15 cellular contexts compared by ENCODE assay signal in the genomic region with DNA sequence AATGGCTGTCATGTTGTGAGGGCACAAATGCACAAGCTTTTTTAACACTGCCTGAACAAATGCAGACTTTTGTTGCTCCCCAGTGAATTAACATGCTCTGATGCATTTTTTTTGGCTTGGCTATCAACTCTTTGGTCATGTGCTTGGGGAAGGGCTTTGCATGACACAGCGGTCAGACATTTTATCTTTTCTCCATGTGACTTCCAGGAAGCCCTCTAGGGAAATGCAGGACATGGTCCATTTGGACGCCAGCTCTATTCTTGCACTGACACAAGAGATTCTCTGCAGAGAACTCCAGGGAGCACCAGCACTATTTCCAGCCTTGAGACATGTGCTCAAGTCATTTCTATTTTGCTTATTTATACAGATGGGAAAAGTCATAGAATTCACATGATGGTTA. TPM values are rescaled to one million over a fixed set of nuclear protein-coding genes. Genes with fewer than 3 reads are reported as not detected.
DNase-seq lines count a peak whose midpoint lies in the region; ATAC-seq and TF ChIP-seq lines count a peak whose summit lies in the region.
"Had no signal": no experiment of that assay in that cellular context is flagged by ENCODE, and none has a peak within 500 bp of the region (broad histone marks: within the 10 kb centered on the region; RNA-seq: fewer than 3 reads in every experiment).

No MANE protein-coding gene starts in this region.

- H3K27me3 ChIP-seq in brain microvascular endothelial cell (replicated peaks): no peaks in the 10 kb centered on the region
- no peaks in the 10 kb centered on the region for H3K27me3 ChIP-seq in right atrium auricular region
- H3K27me3 ChIP-seq: right lobe of liver had no signal

- H3K9me3 ChIP-seq in right atrium auricular region: no peaks in the 10 kb centered on the region
- H3K9me3 ChIP-seq: right lobe of liver had no signal

- peak overlapping the region; percentile 66 for H3K27ac ChIP-seq in brain microvascular endothelial cell
- no peak overlapping the region for H3K27ac ChIP-seq in right atrium auricular region
- H3K27ac ChIP-seq: epithelial cell of prostate, right lobe of liver had no signal

- no peak for TF ChIP-seq CTCF in brain microvascular endothelial cell (IDR thresholded peaks at IDR 0.05; ENCODE audit: low read depth, low read length, missing control alignments)
- TF ChIP-seq CTCF in right atrium auricular region (IDR thresholded peaks at IDR 0.05): no peak

- H3K36me3 ChIP-seq in brain microvascular endothelial cell (replicated peaks) (no peaks in the 10 kb centered on the region), right atrium auricular region (no peaks in the 10 kb centered on the region)
- H3K36me3 ChIP-seq: right lobe of liver had no signal

- DNase-seq in H4 (ENCODE audit: low spot score) (peak; percentile 18), brain microvascular endothelial cell (peak; percentile 67), right atrium auricular region (ENCODE audit: low spot score) (peak; percentile 68), stromal cell of bone marrow (ENCODE audit: low read depth) (peak; percentile 70), kidney glomerular epithelial cell (lab: John Stamatoyannopoulos, UW) (no peak)
- DNase-seq: caudate nucleus; CD4-positive, alpha-beta memory T cell; naive thymus-derived CD4-positive, alpha-beta T cell; NCI-H69; right lobe of liver; stimulated activated naive CD8-positive, alpha-beta T cell treated with anti-CD3 and anti-CD28 coated beads, Interleukin-15, amount 100 ng/mL, for 72 hours had no signal

- H3K4me3 ChIP-seq in brain microvascular endothelial cell (ENCODE audit: low read depth, low read length) (no peak overlapping the region), right atrium auricular region (no peak overlapping the region)
- H3K4me3 ChIP-seq: right lobe of liver had no signal

- in situ Hi-C loops in brain microvascular endothelial cell (cut with HindIII; ENCODE audit: low pct_ligation_motif_present, low sequenced_read_pairs): no loop called here

- peaks cover 0 to 29% of the 10 kb centered on the region in 2 donors for H3K4me1 ChIP-seq in right atrium auricular region
- H3K4me1 ChIP-seq: right lobe of liver had no signal

- no peak for ATAC-seq in HG02885 (IDR thresholded peaks at IDR 0.05; ENCODE audit: poor library complexity, unreplicated experiment)
- no peak for ATAC-seq in GM18867 (IDR thresholded peaks at IDR 0.05; ENCODE audit: unreplicated experiment)
- ATAC-seq in HG03565 (IDR thresholded peaks at IDR 0.05; ENCODE audit: unreplicated experiment): no peak
- ATAC-seq: naive thymus-derived CD4-positive, alpha-beta T cell; stimulated activated naive CD8-positive, alpha-beta T cell treated with anti-CD3 and anti-CD28 coated beads, Interleukin-15, amount 100 ng/mL, for 72 hours had no signal

RNA-seq across cellular contexts. Expression of gene NEK11, which starts 46.2 kb away (rescaled TPM):
- total RNA-seq in H4 (2014; rRNA removed; shearing (Covaris generic)): 1.2 and 3.0 TPM in 2 replicates
- total RNA-seq in right atrium auricular region: 1 to 10 TPM; 2.0 to 2.2 TPM

RNA-seq across cellular contexts. Expression of gene ASTE1, which starts 46.2 kb away (rescaled TPM):
- total RNA-seq in H4 (2014; rRNA removed; shearing (Covaris generic)): 6.8 and 9.1 TPM in 2 replicates
- 1 to 10 TPM; 1.2 to 2.6 TPM for total RNA-seq in right atrium auricular region
